ENCODE assay signal across 7 cellular contexts in genomic region chr15:45641374-45641778, GRCh38. TPM values are rescaled to one million over a fixed set of nuclear protein-coding genes. Genes with fewer than 3 reads are reported as not detected.
A peak's percentile ranks its signal among the peaks of the same experiment; 100 is the strongest.
DNase-seq lines count a peak whose midpoint lies in the region; ATAC-seq and TF ChIP-seq lines count a peak whose summit lies in the region.

No MANE protein-coding gene starts in this region.

- peak overlapping the region; percentile 75 for H3K9ac ChIP-seq in smooth muscle cell (ENCODE audit: low read depth)

- intact Hi-C loops in dorsolateral prefrontal cortex (cut with DNase I): no loop called here

- no peak overlapping the region for H2AFZ ChIP-seq in smooth muscle cell (ENCODE audit: low read depth)

- H3K9me3 ChIP-seq in smooth muscle cell (replicated peaks; ENCODE audit: low read depth): no peaks in the 10 kb centered on the region

- H3K27me3 ChIP-seq in smooth muscle cell (ENCODE audit: low read depth) (no peaks in the 10 kb centered on the region), dorsolateral prefrontal cortex (peaks cover 0 to 3% (median 0%) of the 10 kb centered on the region in 45 donors)

- H3K4me3 ChIP-seq in smooth muscle cell: no peak overlapping the region
- no peak overlapping the region for H3K4me3 ChIP-seq in dorsolateral prefrontal cortex

- TF ChIP-seq CTCF in HFFc6 (IDR thresholded peaks at IDR 0.05): peak; percentile 52
- no peak for TF ChIP-seq CTCF in smooth muscle cell (IDR thresholded peaks at IDR 0.05; ENCODE audit: borderline replicate concordance, insufficient read depth, poor library complexity, severe bottlenecking)
- no peak for TF ChIP-seq CTCF in dorsolateral prefrontal cortex (IDR thresholded peaks at IDR 0.05 in 54 of 56, conservative IDR thresholded peaks at IDR 0.05 in 2 of 56; ENCODE audit: low read depth in 1 of 56, partially characterized antibody in 56 of 56)

- H3K4me2 ChIP-seq in smooth muscle cell: peak overlapping the region; percentile 69

- ATAC-seq in SK-N-SH treated with all-trans-retinoic acid at 6 μM for 48 hours (peak; percentile 53), HG03565 (IDR thresholded peaks at IDR 0.05; ENCODE audit: unreplicated experiment) (no peak)

- 28% methylated on average over 1 of the region's 1 CpG for WGBS in smooth muscle cell (ENCODE audit: low lambda C conversion rate)

- peak overlapping the region; percentile 91 for H3K27ac Mint-ChIP-seq in HFFc6

- H3K79me2 ChIP-seq in smooth muscle cell (ENCODE audit: low read depth): no peaks in the 10 kb centered on the region

- no peaks in the 10 kb centered on the region for H3K9me3 Mint-ChIP-seq in HFFc6

- H3K36me3 ChIP-seq in smooth muscle cell (ENCODE audit: low read depth): no peaks in the 10 kb centered on the region

- H3K36me3 Mint-ChIP-seq in HFFc6 (ENCODE audit: low read depth): no peaks in the 10 kb centered on the region

- peak overlapping the region; percentile 75 for H3K4me3 Mint-ChIP-seq in HFFc6

- peaks cover 8% of the 10 kb centered on the region for H3K4me1 ChIP-seq in smooth muscle cell (ENCODE audit: low read depth)

- H3F3A ChIP-seq in smooth muscle cell (ENCODE audit: low read depth): peaks cover 28% of the 10 kb centered on the region

- H4K20me1 ChIP-seq in smooth muscle cell (ENCODE audit: low read depth): no peaks in the 10 kb centered on the region

- peaks cover 91% of the 10 kb centered on the region for H3K4me1 Mint-ChIP-seq in HFFc6 (ENCODE audit: low read depth)

- H3K27me3 Mint-ChIP-seq in HFFc6 (ENCODE audit: insufficient read depth): peaks cover 6% of the 10 kb centered on the region; the same call in 1 of the 2 replicates

- DNase-seq in HFFc6: peak; percentile 85
- peak; percentile 86 for DNase-seq in glomerular visceral epithelial cell (ENCODE audit: extremely low spot score)
- no peak for DNase-seq in smooth muscle cell (lab: John Stamatoyannopoulos, UW; ENCODE audit: unreplicated experiment)
- no peak for DNase-seq in globus pallidus (ENCODE audit: low spot score)
- DNase-seq in dorsolateral prefrontal cortex: no peak

- H3K27ac ChIP-seq in smooth muscle cell (ENCODE audit: low read depth): peak overlapping the region; percentile 96
- H3K27ac ChIP-seq in dorsolateral prefrontal cortex: peak overlapping the region in 2 of 59 donors; percentile 28 to 41

TF ChIP-seq in SK-N-SH treated with all-trans-retinoic acid at 6 μM for 48 hours, 23 proteins besides CTCF, POLR2A, EP300 and RAD21:
- TF ChIP-seq POU6F1 (CRISPR knock-in tag; IDR thresholded peaks at IDR 0.05; ENCODE audit: borderline replicate concordance, low read depth) (no peak), ESRRG (CRISPR knock-in tag; IDR thresholded peaks at IDR 0.05) (no peak), ARNTL (CRISPR knock-in tag; IDR thresholded peaks at IDR 0.05; ENCODE audit: borderline replicate concordance, low read depth) (no peak), PPARA (CRISPR knock-in tag; IDR thresholded peaks at IDR 0.05; ENCODE audit: borderline replicate concordance) (no peak), ZC3H10 (CRISPR knock-in tag; IDR thresholded peaks at IDR 0.05) (no peak), ZFP30 (CRISPR knock-in tag; IDR thresholded peaks at IDR 0.05) (no peak), GLIS3 (CRISPR knock-in tag; IDR thresholded peaks at IDR 0.05) (no peak), ZNF8 (CRISPR knock-in tag; IDR thresholded peaks at IDR 0.05) (no peak), CREB5 (CRISPR knock-in tag; IDR thresholded peaks at IDR 0.05; ENCODE audit: low read depth) (no peak), ZFP3 (CRISPR knock-in tag; IDR thresholded peaks at IDR 0.05) (no peak), PATZ1 (CRISPR knock-in tag; IDR thresholded peaks at IDR 0.05; ENCODE audit: borderline replicate concordance) (no peak), TCF4 (CRISPR knock-in tag; IDR thresholded peaks at IDR 0.05; ENCODE audit: borderline replicate concordance) (no peak), ZNF565 (CRISPR knock-in tag; conservative IDR thresholded peaks at IDR 0.05; ENCODE audit: low read depth) (no peak)

RNA-seq across cellular contexts. Expression of gene SQOR, which starts 6.5 kb away (rescaled TPM):
- 10 to 100 TPM; 25.3 to 43.2 (median 39.7) TPM for total RNA-seq in HFFc6 (2021; fragmentation: NEBNext Ultra II Directional; extraction: Animal tissue kit (Norgen Biotek cat#: 25700))
- total RNA-seq in smooth muscle cell (9.9 and 10.9 TPM in 2 replicates), dorsolateral prefrontal cortex (10 to 100 TPM in 26 of 120 experiments, 1 to 10 TPM in 94; 2.8 to 18.8 (median 7.2) TPM)
- polyA plus RNA-seq in smooth muscle cell: 9.4 and 14.0 TPM in 2 replicates

RNA-seq across cellular contexts. Expression of gene BLOC1S6, which starts 54.2 kb away (rescaled TPM):
- 10 to 100 TPM; 55.2 to 67.2 (median 59.4) TPM for total RNA-seq in HFFc6 (2021; fragmentation: NEBNext Ultra II Directional; extraction: Animal tissue kit (Norgen Biotek cat#: 25700))
- 50.3 and 81.6 TPM in 2 replicates for total RNA-seq in smooth muscle cell
- polyA plus RNA-seq in smooth muscle cell: 30.4 and 34.8 TPM in 2 replicates
- 10 to 100 TPM; 30.3 to 80.3 (median 55.0) TPM for total RNA-seq in dorsolateral prefrontal cortex

Comparison
In these comparisons a context has a peak if more than half of its experiments do, and no peak if none do; other contexts are left out.
1. DNase-seq: peak in HFFc6 (single experiment) and glomerular visceral epithelial cell (single experiment); none in smooth muscle cell (single experiment), globus pallidus (single experiment) and dorsolateral prefrontal cortex (0 of 10).